1 cellular context compared by ENCODE assay signal in the genomic region with DNA sequence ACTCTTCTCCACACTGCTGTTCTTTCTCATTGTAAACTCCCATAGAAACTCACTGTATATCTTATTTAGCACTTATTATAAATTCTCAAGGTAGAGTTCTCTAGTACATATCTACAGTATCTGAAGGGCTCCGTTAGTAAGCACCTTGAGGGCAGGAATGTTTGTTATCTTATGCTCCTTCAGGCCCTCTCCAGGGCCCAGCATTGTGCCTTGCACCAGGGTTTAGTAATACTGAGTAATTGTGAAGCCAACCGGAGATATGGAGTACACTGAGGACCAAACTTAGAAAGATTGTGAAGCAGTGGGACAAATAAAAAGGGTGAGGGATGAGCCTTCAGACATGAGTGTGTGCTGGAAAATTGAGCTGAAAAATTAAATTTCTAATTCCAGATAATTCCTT.
TF ChIP-seq lines count a peak whose summit lies in the region.

No MANE protein-coding gene starts in this region.

TF ChIP-seq in A549, 52 proteins besides CTCF, POLR2A, EP300 and RAD21:
- TF ChIP-seq CHD4 (IDR thresholded peaks at IDR 0.05; ENCODE audit: borderline replicate concordance) = no peak
- no peak for TF ChIP-seq ZC3H11A (IDR thresholded peaks at IDR 0.05)
- no peak for TF ChIP-seq HDAC2 (IDR thresholded peaks at IDR 0.05)
- no peak for TF ChIP-seq HOXB5 (CRISPR knock-in tag; IDR thresholded peaks at IDR 0.05)
- TF ChIP-seq, protein P1, sequence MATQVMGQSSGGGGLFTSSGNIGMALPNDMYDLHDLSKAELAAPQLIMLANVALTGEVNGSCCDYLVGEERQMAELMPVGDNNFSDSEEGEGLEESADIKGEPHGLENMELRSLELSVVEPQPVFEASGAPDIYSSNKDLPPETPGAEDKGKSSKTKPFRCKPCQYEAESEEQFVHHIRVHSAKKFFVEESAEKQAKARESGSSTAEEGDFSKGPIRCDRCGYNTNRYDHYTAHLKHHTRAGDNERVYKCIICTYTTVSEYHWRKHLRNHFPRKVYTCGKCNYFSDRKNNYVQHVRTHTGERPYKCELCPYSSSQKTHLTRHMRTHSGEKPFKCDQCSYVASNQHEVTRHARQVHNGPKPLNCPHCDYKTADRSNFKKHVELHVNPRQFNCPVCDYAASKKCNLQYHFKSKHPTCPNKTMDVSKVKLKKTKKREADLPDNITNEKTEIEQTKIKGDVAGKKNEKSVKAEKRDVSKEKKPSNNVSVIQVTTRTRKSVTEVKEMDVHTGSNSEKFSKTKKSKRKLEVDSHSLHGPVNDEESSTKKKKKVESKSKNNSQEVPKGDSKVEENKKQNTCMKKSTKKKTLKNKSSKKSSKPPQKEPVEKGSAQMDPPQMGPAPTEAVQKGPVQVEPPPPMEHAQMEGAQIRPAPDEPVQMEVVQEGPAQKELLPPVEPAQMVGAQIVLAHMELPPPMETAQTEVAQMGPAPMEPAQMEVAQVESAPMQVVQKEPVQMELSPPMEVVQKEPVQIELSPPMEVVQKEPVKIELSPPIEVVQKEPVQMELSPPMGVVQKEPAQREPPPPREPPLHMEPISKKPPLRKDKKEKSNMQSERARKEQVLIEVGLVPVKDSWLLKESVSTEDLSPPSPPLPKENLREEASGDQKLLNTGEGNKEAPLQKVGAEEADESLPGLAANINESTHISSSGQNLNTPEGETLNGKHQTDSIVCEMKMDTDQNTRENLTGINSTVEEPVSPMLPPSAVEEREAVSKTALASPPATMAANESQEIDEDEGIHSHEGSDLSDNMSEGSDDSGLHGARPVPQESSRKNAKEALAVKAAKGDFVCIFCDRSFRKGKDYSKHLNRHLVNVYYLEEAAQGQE (IDR thresholded peaks at IDR 0.05) = no peak
- no peak for TF ChIP-seq ZNF302 (CRISPR knock-in tag; IDR thresholded peaks at IDR 0.05)
- no peak for TF ChIP-seq JUNB (IDR thresholded peaks at IDR 0.05)
- TF ChIP-seq, protein P2, sequence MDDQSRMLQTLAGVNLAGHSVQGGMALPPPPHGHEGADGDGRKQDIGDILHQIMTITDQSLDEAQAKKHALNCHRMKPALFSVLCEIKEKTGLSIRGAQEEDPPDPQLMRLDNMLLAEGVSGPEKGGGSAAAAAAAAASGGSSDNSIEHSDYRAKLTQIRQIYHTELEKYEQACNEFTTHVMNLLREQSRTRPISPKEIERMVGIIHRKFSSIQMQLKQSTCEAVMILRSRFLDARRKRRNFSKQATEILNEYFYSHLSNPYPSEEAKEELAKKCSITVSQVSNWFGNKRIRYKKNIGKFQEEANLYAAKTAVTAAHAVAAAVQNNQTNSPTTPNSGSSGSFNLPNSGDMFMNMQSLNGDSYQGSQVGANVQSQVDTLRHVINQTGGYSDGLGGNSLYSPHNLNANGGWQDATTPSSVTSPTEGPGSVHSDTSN (IDR thresholded peaks at IDR 0.05) = no peak
- no peak for TF ChIP-seq CHD2 (IDR thresholded peaks at IDR 0.05; ENCODE audit: low read length, partially characterized antibody)
- no peak for TF ChIP-seq POLR2AphosphoS2 (conservative IDR thresholded peaks at IDR 0.05; ENCODE audit: low read length)
- TF ChIP-seq E2F6 (IDR thresholded peaks at IDR 0.05; ENCODE audit: borderline replicate concordance, low read depth) = no peak
